In genomic region chr16:1834096-1834495, GRCh38 we compare ENCODE assay signal across 23 cellular contexts. TPM values are rescaled to one million over a fixed set of nuclear protein-coding genes. Genes with fewer than 3 reads are reported as not detected.
A peak's percentile ranks its signal among the peaks of the same experiment; 100 is the strongest.
DNase-seq lines count a peak whose midpoint lies in the region; ATAC-seq, FAIRE-seq and TF ChIP-seq lines count a peak whose summit lies in the region.
"Had no signal": no experiment of that assay in that cellular context is flagged by ENCODE, and none has a peak within 500 bp of the region (broad histone marks: within the 10 kb centered on the region; RNA-seq: fewer than 3 reads in every experiment).

No MANE protein-coding gene starts in this region.

- no peaks in the 10 kb centered on the region for H3K36me3 ChIP-seq in bronchial epithelial cell (ENCODE audit: control insufficient read depth, insufficient read depth, low read length)

- no peaks in the 10 kb centered on the region for H3K27me3 Mint-ChIP-seq in activated CD4-positive, alpha-beta T cell treated with anti-CD3 and anti-CD28 coated beads, Interleukin-2, amount 10 ng/mL, durations not matched to agents 7 days and 5 days
- no peaks in the 10 kb centered on the region for H3K27me3 Mint-ChIP-seq in type B pancreatic cell

- POLR2A ChIA-PET in activated CD4-positive, alpha-beta T cell treated with anti-CD3 and anti-CD28 coated beads, Interleukin-2, amount 10 ng/mL, durations not matched to agents 7 days and 5 days (lab: Charles Lee): no interaction called here

- no peak for FAIRE-seq in bronchial epithelial cell (lab: Jason Lieb, UNC)
- FAIRE-seq: D721Med, G401.6, GM12891 had no signal

- TF ChIP-seq CTCF in bronchial epithelial cell (IDR thresholded peaks at IDR 0.05; ENCODE audit: insufficient read depth, low read length, severe bottlenecking) (no peak), foreskin keratinocyte (conservative IDR thresholded peaks at IDR 0.05) (no peak), type B pancreatic cell (conservative IDR thresholded peaks at IDR 0.05) (no peak)

- H3K36me3 Mint-ChIP-seq in activated CD4-positive, alpha-beta T cell treated with anti-CD3 and anti-CD28 coated beads, Interleukin-2, amount 10 ng/mL, durations not matched to agents 7 days and 5 days (ENCODE audit: low read depth): no peaks in the 10 kb centered on the region
- H3K36me3 Mint-ChIP-seq in type B pancreatic cell: peaks cover 7% of the 10 kb centered on the region

- no peaks in the 10 kb centered on the region for H3K27me3 ChIP-seq in bronchial epithelial cell (ENCODE audit: control insufficient read depth, insufficient read depth, low read length)
- H3K27me3 ChIP-seq in foreskin keratinocyte: no peaks in the 10 kb centered on the region

- peak overlapping the region; percentile 27 for H3K27ac ChIP-seq in foreskin keratinocyte
- H3K27ac ChIP-seq: 22Rv1 had no signal

- no peak overlapping the region for H3K4me3 ChIP-seq in bronchial epithelial cell (ENCODE audit: low read depth, low read length)

- ATAC-seq in foreskin keratinocyte: no peak
- ATAC-seq in left lobe of liver: no peak
- ATAC-seq: CD8-positive, alpha-beta T cell had no signal

- no peaks in the 10 kb centered on the region for H3K9me3 Mint-ChIP-seq in activated CD4-positive, alpha-beta T cell treated with anti-CD3 and anti-CD28 coated beads, Interleukin-2, amount 10 ng/mL, durations not matched to agents 7 days and 5 days
- no peaks in the 10 kb centered on the region for H3K9me3 Mint-ChIP-seq in type B pancreatic cell
- H3K9me3 Mint-ChIP-seq: CD14-positive monocyte; CD8-positive, alpha-beta T cell; H9 had no signal

- DNase-seq in activated CD4-positive, alpha-beta T cell treated with anti-CD3 and anti-CD28 coated beads, Interleukin-2, amount 10 ng/mL, durations not matched to agents 7 days and 5 days: no peak
- no peak for DNase-seq in activated CD4-positive, alpha-beta T cell treated with anti-CD3 and anti-CD28 coated beads for 1 hour
- peak; percentile 83 for DNase-seq in bronchial epithelial cell (ENCODE audit: low read depth)
- peak; percentile 36 to 61 for DNase-seq in foreskin keratinocyte
- no peak for DNase-seq in type B pancreatic cell (ENCODE audit: extremely low spot score, unreplicated experiment)
- DNase-seq in NCI-H510A (lab: John Stamatoyannopoulos, UW): no peak
- DNase-seq in NCI-H1436 (lab: John Stamatoyannopoulos, UW): no peak
- no peak for DNase-seq in left lobe of liver (ENCODE audit: low spot score)
- DNase-seq: CD8-positive, alpha-beta T cell; COR-L47; DMS153; DMS79 treated with DMSO at 0.1 percent for 48 hours; EL; GOT3; H9 had no signal

- H3K4me3 Mint-ChIP-seq in activated CD4-positive, alpha-beta T cell treated with anti-CD3 and anti-CD28 coated beads, Interleukin-2, amount 10 ng/mL, durations not matched to agents 7 days and 5 days: no peak overlapping the region
- H3K4me3 Mint-ChIP-seq in type B pancreatic cell: peak overlapping the region; percentile 47
- H3K4me3 Mint-ChIP-seq: CD14-positive monocyte; CD8-positive, alpha-beta T cell; H9 had no signal

- peaks cover 16% of the 10 kb centered on the region for H3K4me1 ChIP-seq in foreskin keratinocyte

- peak overlapping the region; percentile 41 for H3K27ac Mint-ChIP-seq in activated CD4-positive, alpha-beta T cell treated with anti-CD3 and anti-CD28 coated beads, Interleukin-2, amount 10 ng/mL, durations not matched to agents 7 days and 5 days
- peak overlapping the region; percentile 71 for H3K27ac Mint-ChIP-seq in type B pancreatic cell
- H3K27ac Mint-ChIP-seq: CD14-positive monocyte; CD8-positive, alpha-beta T cell had no signal

- H3K4me1 Mint-ChIP-seq in activated CD4-positive, alpha-beta T cell treated with anti-CD3 and anti-CD28 coated beads, Interleukin-2, amount 10 ng/mL, durations not matched to agents 7 days and 5 days: peaks cover 4% of the 10 kb centered on the region
- peaks cover 9% of the 10 kb centered on the region for H3K4me1 Mint-ChIP-seq in type B pancreatic cell (ENCODE audit: unreplicated experiment)

- CTCF ChIA-PET in activated CD4-positive, alpha-beta T cell treated with anti-CD3 and anti-CD28 coated beads, Interleukin-2, amount 10 ng/mL, durations not matched to agents 7 days and 5 days (lab: Charles Lee): no interaction called here

RNA-seq across cellular contexts. Expression of gene FAHD1, which starts 7.1 kb away (rescaled TPM):
- total RNA-seq in activated CD4-positive, alpha-beta T cell treated with anti-CD3 and anti-CD28 coated beads, Interleukin-2, amount 10 ng/mL, durations not matched to agents 7 days and 5 days: 10 to 100 TPM; 11.3 to 12.9 TPM
- total RNA-seq in bronchial epithelial cell: 61.6 and 61.9 TPM in 2 replicates
- total RNA-seq in foreskin keratinocyte: 29.5 and 33.7 TPM in 2 replicates
- 18.1 and 26.5 TPM in 2 replicates for polyA plus RNA-seq in foreskin keratinocyte
- total RNA-seq in type B pancreatic cell (ENCODE audit: low replicate concordance): 33.2 and 41.1 TPM in 2 replicates
- 53.4 TPM for total RNA-seq in left lobe of liver

RNA-seq across cellular contexts. Expression of gene HAGH, which starts 7.5 kb away (rescaled TPM):
- 10 to 100 TPM; 34.9 to 45.6 TPM for total RNA-seq in activated CD4-positive, alpha-beta T cell treated with anti-CD3 and anti-CD28 coated beads, Interleukin-2, amount 10 ng/mL, durations not matched to agents 7 days and 5 days
- total RNA-seq in bronchial epithelial cell (60.0 and 91.8 TPM in 2 replicates), foreskin keratinocyte (24.3 and 28.5 TPM in 2 replicates), type B pancreatic cell (ENCODE audit: low replicate concordance) (32.0 and 36.7 TPM in 2 replicates), left lobe of liver (176 TPM)
- 36.7 and 37.4 TPM in 2 replicates for polyA plus RNA-seq in foreskin keratinocyte

RNA-seq across cellular contexts. Expression of gene MEIOB, which starts 37.9 kb away (rescaled TPM):
- total RNA-seq in activated CD4-positive, alpha-beta T cell treated with anti-CD3 and anti-CD28 coated beads, Interleukin-2, amount 10 ng/mL, durations not matched to agents 7 days and 5 days: not detected
- total RNA-seq in bronchial epithelial cell: 0.26 TPM in 1 of 2 replicates, not detected in the other
- total RNA-seq in foreskin keratinocyte: 0.21 and 0.61 TPM in 2 replicates
- 0.11 and 0.17 TPM in 2 replicates for polyA plus RNA-seq in foreskin keratinocyte
- total RNA-seq in type B pancreatic cell (ENCODE audit: low replicate concordance): not detected in 2 replicates
- 0.20 TPM for total RNA-seq in left lobe of liver
- total RNA-seq: CD8-positive, alpha-beta T cell; HT1080 had no signal
- polyA plus RNA-seq: CD14-positive monocyte had no signal

RNA-seq across cellular contexts. Expression of gene IGFALS, which starts 40.6 kb away (rescaled TPM):
- total RNA-seq in activated CD4-positive, alpha-beta T cell treated with anti-CD3 and anti-CD28 coated beads, Interleukin-2, amount 10 ng/mL, durations not matched to agents 7 days and 5 days: under 1 TPM in 1 of 2 experiments, not detected in 1; 0.15 TPM
- under 0.01 TPM in 1 of 2 replicates, not detected in the other for total RNA-seq in bronchial epithelial cell
- not detected in 2 replicates for total RNA-seq in foreskin keratinocyte
- not detected in 2 replicates for polyA plus RNA-seq in foreskin keratinocyte
- total RNA-seq in type B pancreatic cell (ENCODE audit: low replicate concordance): 0.17 and 0.59 TPM in 2 replicates
- 93.9 TPM for total RNA-seq in left lobe of liver
- total RNA-seq: A673, H9, HT1080 had no signal
- polyA plus RNA-seq: BJ, CD14-positive monocyte had no signal

RNA-seq across cellular contexts. Expression of gene NUBP2, which starts 51.3 kb away (rescaled TPM):
- 10 to 100 TPM; 40.2 to 53.8 TPM for total RNA-seq in activated CD4-positive, alpha-beta T cell treated with anti-CD3 and anti-CD28 coated beads, Interleukin-2, amount 10 ng/mL, durations not matched to agents 7 days and 5 days
- total RNA-seq in bronchial epithelial cell (60.2 and 82.9 TPM in 2 replicates), foreskin keratinocyte (70.1 and 73.3 TPM in 2 replicates), type B pancreatic cell (ENCODE audit: low replicate concordance) (54.5 and 66.6 TPM in 2 replicates), left lobe of liver (37.9 TPM)
- polyA plus RNA-seq in foreskin keratinocyte: 113 and 121 TPM in 2 replicates

Comparison
In these comparisons a context has a peak if more than half of its experiments do, and no peak if none do; other contexts are left out.
1. DNase-seq: peak in bronchial epithelial cell (single experiment) and foreskin keratinocyte (2 of 2); none in activated CD4-positive, alpha-beta T cell treated with anti-CD3 and anti-CD28 coated beads, Interleukin-2, amount 10 ng/mL, durations not matched to agents 7 days and 5 days (single experiment), activated CD4-positive, alpha-beta T cell treated with anti-CD3 and anti-CD28 coated beads for 1 hour (single experiment), type B pancreatic cell (single experiment), NCI-H510A (single experiment), NCI-H1436 (single experiment) and left lobe of liver (single experiment).